ENCODE assay signal across 1 cellular context in the genomic region with DNA sequence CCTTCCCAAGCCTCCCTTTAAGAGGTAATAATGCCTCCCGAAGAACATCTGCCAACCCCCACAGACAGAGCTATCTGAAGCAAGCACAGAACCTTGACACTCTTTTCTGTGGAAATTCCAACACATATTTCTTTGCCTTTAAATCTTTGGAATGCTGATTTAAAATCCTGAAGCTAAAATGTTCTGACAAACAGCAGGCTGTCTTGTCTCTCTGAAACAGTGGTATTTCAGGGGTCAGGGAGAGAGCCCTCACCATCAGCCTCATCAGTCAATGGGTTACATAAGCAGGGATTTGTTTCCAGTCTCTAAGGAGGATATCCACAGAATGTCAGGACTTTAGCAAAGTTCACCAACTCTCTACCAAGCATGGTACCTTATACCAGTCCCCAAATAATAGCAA.
TF ChIP-seq lines count a peak whose summit lies in the region.

No MANE protein-coding gene starts in this region.

TF ChIP-seq in HepG2, 621 proteins besides CTCF, POLR2A, EP300 and RAD21 (continued from another document):
- TF ChIP-seq ZNF567 (CRISPR knock-in tag; IDR thresholded peaks at IDR 0.05; ENCODE audit: borderline replicate concordance) (no peak), SOX13 (IDR thresholded peaks at IDR 0.05) (no peak), SOX13 (CRISPR knock-in tag; conservative IDR thresholded peaks at IDR 0.05 in 1 of 2, IDR thresholded peaks at IDR 0.05 in 1 of 2) (peak in 1 of 2 experiments; percentile 26; a peak in 1 of 4 replicates), PHF5A (CRISPR knock-in tag; IDR thresholded peaks at IDR 0.05; ENCODE audit: low read depth, unreplicated experiment) (no peak), HCFC1 (IDR thresholded peaks at IDR 0.05; ENCODE audit: low read depth, low read length) (no peak), ARID2 (CRISPR knock-in tag; IDR thresholded peaks at IDR 0.05; ENCODE audit: borderline replicate concordance) (no peak), HOXD1 (CRISPR knock-in tag; IDR thresholded peaks at IDR 0.05) (no peak), NFKBIZ (CRISPR knock-in tag; IDR thresholded peaks at IDR 0.05) (no peak), NONO (IDR thresholded peaks at IDR 0.05) (no peak), NONO (CRISPR knock-in tag; conservative IDR thresholded peaks at IDR 0.05) (no peak), ZFP1 (CRISPR knock-in tag; IDR thresholded peaks at IDR 0.05) (no peak), ZNF75D (CRISPR knock-in tag; IDR thresholded peaks at IDR 0.05; ENCODE audit: borderline replicate concordance) (no peak), GATAD1 (CRISPR knock-in tag; IDR thresholded peaks at IDR 0.05) (no peak), GATAD2A (CRISPR knock-in tag; IDR thresholded peaks at IDR 0.05) (0 out of 2 replicates have a peak, but pooled peaks have one; percentile 20), ZKSCAN8 (CRISPR knock-in tag; IDR thresholded peaks at IDR 0.05; ENCODE audit: borderline replicate concordance) (no peak), YEATS4 (CRISPR knock-in tag; IDR thresholded peaks at IDR 0.05; ENCODE audit: borderline replicate concordance) (no peak), ZEB1 (IDR thresholded peaks at IDR 0.05; ENCODE audit: insufficient replicate concordance, low read depth) (no peak), TEAD3 (CRISPR knock-in tag; optimal IDR thresholded peaks at IDR 0.05; ENCODE audit: borderline replicate concordance) (peak; percentile 45), RARA (CRISPR knock-in tag; IDR thresholded peaks at IDR 0.05) (peak; percentile 49), MXI1 (IDR thresholded peaks at IDR 0.05; ENCODE audit: borderline replicate concordance, low read depth, low read length) (no peak), SMYD3 (CRISPR knock-in tag; IDR thresholded peaks at IDR 0.05) (no peak), FOXK1 (CRISPR knock-in tag; IDR thresholded peaks at IDR 0.05; ENCODE audit: borderline replicate concordance, low read depth) (no peak), DMAP1 (CRISPR knock-in tag; IDR thresholded peaks at IDR 0.05) (no peak), AHR (CRISPR knock-in tag; IDR thresholded peaks at IDR 0.05) (no peak)
- TF ChIP-seq, protein P1, sequence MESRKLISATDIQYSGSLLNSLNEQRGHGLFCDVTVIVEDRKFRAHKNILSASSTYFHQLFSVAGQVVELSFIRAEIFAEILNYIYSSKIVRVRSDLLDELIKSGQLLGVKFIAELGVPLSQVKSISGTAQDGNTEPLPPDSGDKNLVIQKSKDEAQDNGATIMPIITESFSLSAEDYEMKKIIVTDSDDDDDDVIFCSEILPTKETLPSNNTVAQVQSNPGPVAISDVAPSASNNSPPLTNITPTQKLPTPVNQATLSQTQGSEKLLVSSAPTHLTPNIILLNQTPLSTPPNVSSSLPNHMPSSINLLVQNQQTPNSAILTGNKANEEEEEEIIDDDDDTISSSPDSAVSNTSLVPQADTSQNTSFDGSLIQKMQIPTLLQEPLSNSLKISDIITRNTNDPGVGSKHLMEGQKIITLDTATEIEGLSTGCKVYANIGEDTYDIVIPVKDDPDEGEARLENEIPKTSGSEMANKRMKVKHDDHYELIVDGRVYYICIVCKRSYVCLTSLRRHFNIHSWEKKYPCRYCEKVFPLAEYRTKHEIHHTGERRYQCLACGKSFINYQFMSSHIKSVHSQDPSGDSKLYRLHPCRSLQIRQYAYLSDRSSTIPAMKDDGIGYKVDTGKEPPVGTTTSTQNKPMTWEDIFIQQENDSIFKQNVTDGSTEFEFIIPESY (CRISPR knock-in tag; IDR thresholded peaks at IDR 0.05): no peak
- TF ChIP-seq, protein P2, sequence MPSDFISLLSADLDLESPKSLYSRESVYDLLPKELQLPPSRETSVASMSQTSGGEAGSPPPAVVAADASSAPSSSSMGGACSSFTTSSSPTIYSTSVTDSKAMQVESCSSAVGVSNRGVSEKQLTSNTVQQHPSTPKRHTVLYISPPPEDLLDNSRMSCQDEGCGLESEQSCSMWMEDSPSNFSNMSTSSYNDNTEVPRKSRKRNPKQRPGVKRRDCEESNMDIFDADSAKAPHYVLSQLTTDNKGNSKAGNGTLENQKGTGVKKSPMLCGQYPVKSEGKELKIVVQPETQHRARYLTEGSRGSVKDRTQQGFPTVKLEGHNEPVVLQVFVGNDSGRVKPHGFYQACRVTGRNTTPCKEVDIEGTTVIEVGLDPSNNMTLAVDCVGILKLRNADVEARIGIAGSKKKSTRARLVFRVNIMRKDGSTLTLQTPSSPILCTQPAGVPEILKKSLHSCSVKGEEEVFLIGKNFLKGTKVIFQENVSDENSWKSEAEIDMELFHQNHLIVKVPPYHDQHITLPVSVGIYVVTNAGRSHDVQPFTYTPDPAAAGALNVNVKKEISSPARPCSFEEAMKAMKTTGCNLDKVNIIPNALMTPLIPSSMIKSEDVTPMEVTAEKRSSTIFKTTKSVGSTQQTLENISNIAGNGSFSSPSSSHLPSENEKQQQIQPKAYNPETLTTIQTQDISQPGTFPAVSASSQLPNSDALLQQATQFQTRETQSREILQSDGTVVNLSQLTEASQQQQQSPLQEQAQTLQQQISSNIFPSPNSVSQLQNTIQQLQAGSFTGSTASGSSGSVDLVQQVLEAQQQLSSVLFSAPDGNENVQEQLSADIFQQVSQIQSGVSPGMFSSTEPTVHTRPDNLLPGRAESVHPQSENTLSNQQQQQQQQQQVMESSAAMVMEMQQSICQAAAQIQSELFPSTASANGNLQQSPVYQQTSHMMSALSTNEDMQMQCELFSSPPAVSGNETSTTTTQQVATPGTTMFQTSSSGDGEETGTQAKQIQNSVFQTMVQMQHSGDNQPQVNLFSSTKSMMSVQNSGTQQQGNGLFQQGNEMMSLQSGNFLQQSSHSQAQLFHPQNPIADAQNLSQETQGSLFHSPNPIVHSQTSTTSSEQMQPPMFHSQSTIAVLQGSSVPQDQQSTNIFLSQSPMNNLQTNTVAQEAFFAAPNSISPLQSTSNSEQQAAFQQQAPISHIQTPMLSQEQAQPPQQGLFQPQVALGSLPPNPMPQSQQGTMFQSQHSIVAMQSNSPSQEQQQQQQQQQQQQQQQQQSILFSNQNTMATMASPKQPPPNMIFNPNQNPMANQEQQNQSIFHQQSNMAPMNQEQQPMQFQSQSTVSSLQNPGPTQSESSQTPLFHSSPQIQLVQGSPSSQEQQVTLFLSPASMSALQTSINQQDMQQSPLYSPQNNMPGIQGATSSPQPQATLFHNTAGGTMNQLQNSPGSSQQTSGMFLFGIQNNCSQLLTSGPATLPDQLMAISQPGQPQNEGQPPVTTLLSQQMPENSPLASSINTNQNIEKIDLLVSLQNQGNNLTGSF (CRISPR knock-in tag; IDR thresholded peaks at IDR 0.05): no peak
- TF ChIP-seq, protein P3, sequence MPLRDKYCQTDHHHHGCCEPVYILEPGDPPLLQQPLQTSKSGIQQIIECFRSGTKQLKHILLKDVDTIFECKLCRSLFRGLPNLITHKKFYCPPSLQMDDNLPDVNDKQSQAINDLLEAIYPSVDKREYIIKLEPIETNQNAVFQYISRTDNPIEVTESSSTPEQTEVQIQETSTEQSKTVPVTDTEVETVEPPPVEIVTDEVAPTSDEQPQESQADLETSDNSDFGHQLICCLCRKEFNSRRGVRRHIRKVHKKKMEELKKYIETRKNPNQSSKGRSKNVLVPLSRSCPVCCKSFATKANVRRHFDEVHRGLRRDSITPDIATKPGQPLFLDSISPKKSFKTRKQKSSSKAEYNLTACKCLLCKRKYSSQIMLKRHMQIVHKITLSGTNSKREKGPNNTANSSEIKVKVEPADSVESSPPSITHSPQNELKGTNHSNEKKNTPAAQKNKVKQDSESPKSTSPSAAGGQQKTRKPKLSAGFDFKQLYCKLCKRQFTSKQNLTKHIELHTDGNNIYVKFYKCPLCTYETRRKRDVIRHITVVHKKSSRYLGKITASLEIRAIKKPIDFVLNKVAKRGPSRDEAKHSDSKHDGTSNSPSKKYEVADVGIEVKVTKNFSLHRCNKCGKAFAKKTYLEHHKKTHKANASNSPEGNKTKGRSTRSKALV (CRISPR knock-in tag; IDR thresholded peaks at IDR 0.05): no peak
- TF ChIP-seq, protein P4, sequence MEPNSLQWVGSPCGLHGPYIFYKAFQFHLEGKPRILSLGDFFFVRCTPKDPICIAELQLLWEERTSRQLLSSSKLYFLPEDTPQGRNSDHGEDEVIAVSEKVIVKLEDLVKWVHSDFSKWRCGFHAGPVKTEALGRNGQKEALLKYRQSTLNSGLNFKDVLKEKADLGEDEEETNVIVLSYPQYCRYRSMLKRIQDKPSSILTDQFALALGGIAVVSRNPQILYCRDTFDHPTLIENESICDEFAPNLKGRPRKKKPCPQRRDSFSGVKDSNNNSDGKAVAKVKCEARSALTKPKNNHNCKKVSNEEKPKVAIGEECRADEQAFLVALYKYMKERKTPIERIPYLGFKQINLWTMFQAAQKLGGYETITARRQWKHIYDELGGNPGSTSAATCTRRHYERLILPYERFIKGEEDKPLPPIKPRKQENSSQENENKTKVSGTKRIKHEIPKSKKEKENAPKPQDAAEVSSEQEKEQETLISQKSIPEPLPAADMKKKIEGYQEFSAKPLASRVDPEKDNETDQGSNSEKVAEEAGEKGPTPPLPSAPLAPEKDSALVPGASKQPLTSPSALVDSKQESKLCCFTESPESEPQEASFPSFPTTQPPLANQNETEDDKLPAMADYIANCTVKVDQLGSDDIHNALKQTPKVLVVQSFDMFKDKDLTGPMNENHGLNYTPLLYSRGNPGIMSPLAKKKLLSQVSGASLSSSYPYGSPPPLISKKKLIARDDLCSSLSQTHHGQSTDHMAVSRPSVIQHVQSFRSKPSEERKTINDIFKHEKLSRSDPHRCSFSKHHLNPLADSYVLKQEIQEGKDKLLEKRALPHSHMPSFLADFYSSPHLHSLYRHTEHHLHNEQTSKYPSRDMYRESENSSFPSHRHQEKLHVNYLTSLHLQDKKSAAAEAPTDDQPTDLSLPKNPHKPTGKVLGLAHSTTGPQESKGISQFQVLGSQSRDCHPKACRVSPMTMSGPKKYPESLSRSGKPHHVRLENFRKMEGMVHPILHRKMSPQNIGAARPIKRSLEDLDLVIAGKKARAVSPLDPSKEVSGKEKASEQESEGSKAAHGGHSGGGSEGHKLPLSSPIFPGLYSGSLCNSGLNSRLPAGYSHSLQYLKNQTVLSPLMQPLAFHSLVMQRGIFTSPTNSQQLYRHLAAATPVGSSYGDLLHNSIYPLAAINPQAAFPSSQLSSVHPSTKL (CRISPR knock-in tag; IDR thresholded peaks at IDR 0.05): peak; percentile 32; the same call in 1 of the 2 replicates
